2 cellular contexts compared by ENCODE assay signal in genomic region chr5:74259572-74259971, GRCh38.
TF ChIP-seq lines count a peak whose summit lies in the region.

No MANE protein-coding gene starts in this region.

TF ChIP-seq in H1, 55 proteins besides CTCF, POLR2A, EP300 and RAD21:
- TF ChIP-seq SP2 (IDR thresholded peaks at IDR 0.05; ENCODE audit: low read length) (no peak), SRF (IDR thresholded peaks at IDR 0.05; ENCODE audit: low read depth, low read length) (no peak), CREB1 (IDR thresholded peaks at IDR 0.05) (no peak), BACH1 (IDR thresholded peaks at IDR 0.05; ENCODE audit: low read length) (no peak), ZNF274 (IDR thresholded peaks at IDR 0.05; ENCODE audit: borderline replicate concordance, extremely low read depth, low read length) (no peak), ASH2L (IDR thresholded peaks at IDR 0.05; ENCODE audit: low read length) (no peak), RXRA (IDR thresholded peaks at IDR 0.05; ENCODE audit: insufficient read depth, low read depth, low read length) (no peak), TAF1 (IDR thresholded peaks at IDR 0.05; ENCODE audit: low read depth, low read length) (no peak), SP1 (IDR thresholded peaks at IDR 0.05; ENCODE audit: low read depth, low read length) (no peak), EGR1 (IDR thresholded peaks at IDR 0.05; ENCODE audit: borderline replicate concordance, low read depth, low read length) (no peak), SIX5 (IDR thresholded peaks at IDR 0.05; ENCODE audit: low read depth, low read length) (no peak), CHD2 (IDR thresholded peaks at IDR 0.05; ENCODE audit: low read length) (no peak), MAFK (IDR thresholded peaks at IDR 0.05; ENCODE audit: low read depth, low read length) (no peak), TEAD4 (IDR thresholded peaks at IDR 0.05; ENCODE audit: low read depth, low read length) (no peak), RBBP5 (IDR thresholded peaks at IDR 0.05; ENCODE audit: borderline replicate concordance, low read depth, low read length) (no peak), NRF1 (IDR thresholded peaks at IDR 0.05; ENCODE audit: low read depth, low read length) (no peak), KDM1A (IDR thresholded peaks at IDR 0.05; ENCODE audit: borderline replicate concordance, low read length) (no peak)
TF ChIP-seq in H1: peak in this region for 0.

TF ChIP-seq in SK-N-SH treated with all-trans-retinoic acid at 6 μM for 48 hours, 23 proteins besides CTCF, POLR2A, EP300 and RAD21:
- TF ChIP-seq RARB (CRISPR knock-in tag; IDR thresholded peaks at IDR 0.05): no peak
